In genomic region chrX:67351411-67351810, GRCh38 we compare ENCODE assay signal across 19 cellular contexts.
"Had no signal": no experiment of that assay in that cellular context is flagged by ENCODE, and none has a peak within 500 bp of the region (broad histone marks: within the 10 kb centered on the region; RNA-seq: fewer than 3 reads in every experiment).

No MANE protein-coding gene starts in this region.

- H3K9me3 ChIP-seq: esophagus muscularis mucosa, ovary, psoas muscle, right atrium auricular region, tibial artery had no signal

- DNase-seq: activated CD4-positive, alpha-beta T cell treated with anti-CD3 and anti-CD28 coated beads, Interleukin-2, amount 50 U/mL, for 1 hour; activated CD4-positive, CD25-positive, alpha-beta regulatory T cell treated with anti-CD3 and anti-CD28 coated beads, Interleukin-2, amount 50 U/mL, for 72 hours; activated naive CD8-positive, alpha-beta T cell treated with anti-CD3 and anti-CD28 coated beads for 36 hours; activated T-cell treated with anti-CD3 and anti-CD28 coated beads, Interleukin-2, amount 50 U/mL, for 24 hours; effector memory CD8-positive, alpha-beta T cell; glutamatergic neuron; left ventricle myocardium superior; ovary; psoas muscle; stimulated activated CD4-positive, alpha-beta T cell treated with anti-CD3 and anti-CD28 coated beads, Interleukin-4, amount 100 ng/mL, for 4 hours; stimulated activated naive CD8-positive, alpha-beta T cell treated with anti-CD3 and anti-CD28 coated beads, Interleukin-15, amount 100 ng/mL, for 72 hours; T-helper 17 cell; tibial artery; WERI-Rb-1 had no signal

- H3K36me3 ChIP-seq: esophagus muscularis mucosa, ovary, right atrium auricular region, tibial artery, WERI-Rb-1 had no signal

- FAIRE-seq: colon, frontal cortex had no signal

- H3K27me3 ChIP-seq: esophagus muscularis mucosa, hepatocyte, ovary, right atrium auricular region, tibial artery had no signal

- H3K4me3 ChIP-seq: esophagus muscularis mucosa, hepatocyte, ovary, psoas muscle, right atrium auricular region, tibial artery had no signal

- H3K27ac ChIP-seq: esophagus muscularis mucosa, hepatocyte, ovary, psoas muscle, right atrium auricular region, tibial artery, WERI-Rb-1 had no signal

- H3K4me1 ChIP-seq: esophagus muscularis mucosa, psoas muscle, right atrium auricular region, tibial artery had no signal
